Comparison of ENCODE assay signal across 10 cellular contexts in genomic region chr22:35541254-35541748, GRCh38. TPM values are rescaled to one million over a fixed set of nuclear protein-coding genes. Genes with fewer than 3 reads are reported as not detected.
DNase-seq lines count a peak whose midpoint lies in the region; ATAC-seq, FAIRE-seq and TF ChIP-seq lines count a peak whose summit lies in the region.
"Had no signal": no experiment of that assay in that cellular context is flagged by ENCODE, and none has a peak within 500 bp of the region (broad histone marks: within the 10 kb centered on the region; RNA-seq: fewer than 3 reads in every experiment).

No MANE protein-coding gene starts in this region.

- no peaks in the 10 kb centered on the region for H3K9me1 ChIP-seq in endothelial cell of umbilical vein (replicated peaks; ENCODE audit: control insufficient read depth, extremely low read depth, insufficient read depth, low read length)

- POLR2A ChIA-PET in AG04450 (lab: Yijun Ruan, JAX) (no interaction called here), endothelial cell of umbilical vein (lab: Charles Lee) (no interaction called here)

- H3K4me1 Mint-ChIP-seq in nephron: peaks cover 18% of the 10 kb centered on the region

- no TSS peak for BruUV-seq in endothelial cell of umbilical vein (replicated peaks; lab: Mats Ljungman, UMichigan)

- dilution Hi-C loops in endothelial cell of umbilical vein (cut with MboI; ENCODE audit: extremely low pct_ligation_motif_present, low sequenced_read_pairs): no loop called here

- H3K36me3 ChIP-seq in endothelial cell of umbilical vein (ENCODE audit: control insufficient read depth in 2 of 2, extremely low read depth in 1 of 2, insufficient read depth in 2 of 2, low read length in 2 of 2): no peaks in the 10 kb centered on the region

- no peaks in the 10 kb centered on the region for H4K20me1 ChIP-seq in endothelial cell of umbilical vein (replicated peaks; ENCODE audit: control insufficient read depth, extremely low read depth, insufficient read depth, low read length)

- H3K27ac Mint-ChIP-seq in nephron: no peak overlapping the region

- no peak for TF ChIP-seq POLR2A in endothelial cell of umbilical vein (IDR thresholded peaks at IDR 0.05; ENCODE audit: low read depth, low read length)

- no peak overlapping the region for H2AFZ ChIP-seq in endothelial cell of umbilical vein (ENCODE audit: low read depth, low read length)

- CTCF ChIA-PET in AG04450 (lab: Charles Lee): interaction anchor here (0.9 to 1.0 kb wide), 2 partner anchors 111 to 116 kb away, joined by 3 to 6 read pairs; no protein-coding TSS in a partner anchor
- CTCF ChIA-PET in endothelial cell of umbilical vein (lab: Charles Lee): interaction anchor here (0.9 to 2.3 kb wide), 8 partner anchors 9 to 110 kb away, joined by 3 to 12 read pairs (median 4); no protein-coding TSS in a partner anchor

- H3K36me3 Mint-ChIP-seq in nephron (ENCODE audit: low read depth): no peaks in the 10 kb centered on the region

- DNase-seq in AG04450 (ENCODE audit: low read depth, low spot score) (no peak), HK-2 (ENCODE audit: unreplicated experiment) (peak; percentile 24), endothelial cell of umbilical vein (ENCODE audit: low read depth, low spot score) (no peak), NCI-H1694 treated with DMSO at 0.1 percent for 48 hours (lab: John Stamatoyannopoulos, UW) (no peak), KG1 (lab: John Stamatoyannopoulos, UW) (no peak)
- DNase-seq: NCI-H1436 had no signal

- TF ChIP-seq CTCF in AG04450 (IDR thresholded peaks at IDR 0.05; ENCODE audit: low read depth, low read length) (no peak), endothelial cell of umbilical vein (IDR thresholded peaks at IDR 0.05; ENCODE audit: extremely low read depth in 1 of 2, insufficient read depth in 1 of 2, low read depth in 1 of 2, low read length in 2 of 2) (no peak), nephron (IDR thresholded peaks at IDR 0.05; ENCODE audit: unreplicated experiment in 3 of 3) (no peak)

- H3K27ac ChIP-seq in AG04450 (ENCODE audit: low read depth, low read length) (no peak overlapping the region), endothelial cell of umbilical vein (ENCODE audit: insufficient read depth, low read depth, low read length) (no peak overlapping the region)

- no peaks in the 10 kb centered on the region; the same call in 1 of the 2 replicates for H3K9me3 ChIP-seq in AG04450 (ENCODE audit: control insufficient read depth, insufficient read depth, low read length)
- no peaks in the 10 kb centered on the region for H3K9me3 ChIP-seq in endothelial cell of umbilical vein (replicated peaks; ENCODE audit: control insufficient read depth, insufficient read depth, low read length)

- peaks cover 79% of the 10 kb centered on the region for H3K27me3 Mint-ChIP-seq in nephron (ENCODE audit: low read depth)

- no peak for ATAC-seq in HG02938 (IDR thresholded peaks at IDR 0.05; ENCODE audit: unreplicated experiment)
- ATAC-seq in GM21528 (IDR thresholded peaks at IDR 0.05; ENCODE audit: low FRiP score, unreplicated experiment): no peak

- H3K4me1 ChIP-seq in endothelial cell of umbilical vein (ENCODE audit: control insufficient read depth, extremely low read depth, insufficient read depth, low read length): peaks cover 14% of the 10 kb centered on the region

- H3K4me3 ChIP-seq in AG04450 (ENCODE audit: low read depth, low read length) (peak overlapping the region; percentile 21), endothelial cell of umbilical vein (replicated peaks in 1 of 3; ENCODE audit: insufficient read depth in 1 of 3, low read depth in 1 of 3, low read length in 3 of 3) (no peak overlapping the region)

- H3K27me3 ChIP-seq in AG04450 (ENCODE audit: control insufficient read depth, insufficient read depth, low read length) (peaks cover 39% of the 10 kb centered on the region), endothelial cell of umbilical vein (ENCODE audit: control insufficient read depth in 2 of 2, insufficient read depth in 2 of 2, low read length in 2 of 2) (peaks cover 24 to 26% of the 10 kb centered on the region in 2 experiments)

- H3K9me3 Mint-ChIP-seq in nephron: no peaks in the 10 kb centered on the region

- FAIRE-seq in endothelial cell of umbilical vein (lab: Jason Lieb, UNC): no peak
- FAIRE-seq: H54 had no signal

- no peaks in the 10 kb centered on the region for H3K79me2 ChIP-seq in endothelial cell of umbilical vein (ENCODE audit: control insufficient read depth, insufficient read depth, low read length)

- intact Hi-C loops in endothelial cell of umbilical vein (cut with micrococcal nuclease): loop anchor here (5.0 kb wide), 1 partner anchor 69 kb away; no protein-coding TSS in a partner anchor

- no peak overlapping the region for H3K4me2 ChIP-seq in endothelial cell of umbilical vein (ENCODE audit: insufficient read depth, low read length)

- H3K4me3 Mint-ChIP-seq in nephron: peak overlapping the region; percentile 50 to 71 (median 64)

- no peak overlapping the region for H3K9ac ChIP-seq in endothelial cell of umbilical vein (replicated peaks; ENCODE audit: extremely low read depth, insufficient read depth, low read length)

TF ChIP-seq in endothelial cell of umbilical vein, 7 proteins besides CTCF, POLR2A, EP300 and RAD21:
- TF ChIP-seq EZH2 (IDR thresholded peaks at IDR 0.05; ENCODE audit: borderline replicate concordance, low read depth, low read length, severe bottlenecking): peak; percentile 76
- no peak for TF ChIP-seq JUN (IDR thresholded peaks at IDR 0.05; ENCODE audit: borderline replicate concordance, insufficient read depth, insufficient read length, low read depth)
- TF ChIP-seq MYC (IDR thresholded peaks at IDR 0.05; ENCODE audit: low read depth, low read length): no peak

RNA-seq across cellular contexts. Expression of gene RASD2, which starts 0.7 kb away (rescaled TPM):
- 0.14 and 0.41 TPM in 2 replicates for polyA plus RNA-seq in AG04450 (2011; rRNA removed)
- polyA minus RNA-seq in AG04450 (2011; rRNA and poly(A)+ RNA removed): 0.56 and 0.97 TPM in 2 replicates
- not detected in 2 replicates for total RNA-seq in endothelial cell of umbilical vein
- polyA plus RNA-seq in endothelial cell of umbilical vein: not detected in 2 replicates
- 0.01 TPM in 1 of 2 replicates, not detected in the other for polyA plus RNA-seq in endothelial cell of umbilical vein (2011; cell fraction: cytosol; rRNA removed)
- not detected in 2 replicates for polyA plus RNA-seq in endothelial cell of umbilical vein (2011; cell fraction: nucleus; rRNA removed)
- not detected in 2 replicates for polyA plus RNA-seq in endothelial cell of umbilical vein (2012)
- not detected in 2 replicates for polyA minus RNA-seq in endothelial cell of umbilical vein
- not detected for polyA minus RNA-seq in endothelial cell of umbilical vein (2011; cell fraction: cytosol; rRNA and poly(A)+ RNA removed)
- not detected in 2 replicates for polyA minus RNA-seq in endothelial cell of umbilical vein (2011; cell fraction: nucleus; rRNA and poly(A)+ RNA removed)
